ENCODE assay signal across 1 cellular context in genomic region chr4:77074961-77075855, GRCh38.
TF ChIP-seq lines count a peak whose summit lies in the region.

No MANE protein-coding gene starts in this region.

TF ChIP-seq in GM12878, 131 proteins besides CTCF, POLR2A, EP300 and RAD21 (continued from another document):
- TF ChIP-seq NKRF (conservative IDR thresholded peaks at IDR 0.05) (0 out of 2 replicates have a peak, but pooled peaks have one; percentile 20), EGR1 (IDR thresholded peaks at IDR 0.05; ENCODE audit: borderline replicate concordance in 1 of 2, low read depth in 2 of 2, low read length in 2 of 2) (peak in 1 of 2 experiments; percentile 76; a peak in 2 of 3 replicates), NR2C1 (IDR thresholded peaks at IDR 0.05) (peak; percentile 27; the same call in 1 of the 2 replicates), KLF5 (IDR thresholded peaks at IDR 0.05; ENCODE audit: partially characterized antibody) (no peak), GATAD2B (conservative IDR thresholded peaks at IDR 0.05; ENCODE audit: low read depth) (0 out of 2 replicates have a peak, but pooled peaks have one; percentile 14), CREM (IDR thresholded peaks at IDR 0.05; ENCODE audit: low read depth) (peak; percentile 78), BHLHE40 (IDR thresholded peaks at IDR 0.05; ENCODE audit: borderline replicate concordance in 1 of 2, low read depth in 2 of 2, low read length in 1 of 2) (peak in 1 of 2 experiments; percentile 22; a peak in 1 of 4 replicates), BMI1 (IDR thresholded peaks at IDR 0.05; ENCODE audit: borderline replicate concordance) (no peak), SREBF2 (IDR thresholded peaks at IDR 0.05; ENCODE audit: low read length) (no peak), SPI1 (IDR thresholded peaks at IDR 0.05; ENCODE audit: borderline replicate concordance, insufficient read depth, low read depth, low read length) (peak; percentile 66; the same call in 1 of the 2 replicates), NR2F1 (conservative IDR thresholded peaks at IDR 0.05) (peak; percentile 62), ZNF687 (IDR thresholded peaks at IDR 0.05) (0 out of 2 replicates have a peak, but pooled peaks have one; percentile 8), MXI1 (IDR thresholded peaks at IDR 0.05; ENCODE audit: low read depth, low read length) (peak; percentile 62)
- TF ChIP-seq, protein P1, sequence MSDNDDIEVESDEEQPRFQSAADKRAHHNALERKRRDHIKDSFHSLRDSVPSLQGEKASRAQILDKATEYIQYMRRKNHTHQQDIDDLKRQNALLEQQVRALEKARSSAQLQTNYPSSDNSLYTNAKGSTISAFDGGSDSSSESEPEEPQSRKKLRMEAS (IDR thresholded peaks at IDR 0.05; ENCODE audit: low read depth, low read length): 0 out of 2 replicates have a peak, but pooled peaks have one; percentile 18
- TF ChIP-seq, protein P2, sequence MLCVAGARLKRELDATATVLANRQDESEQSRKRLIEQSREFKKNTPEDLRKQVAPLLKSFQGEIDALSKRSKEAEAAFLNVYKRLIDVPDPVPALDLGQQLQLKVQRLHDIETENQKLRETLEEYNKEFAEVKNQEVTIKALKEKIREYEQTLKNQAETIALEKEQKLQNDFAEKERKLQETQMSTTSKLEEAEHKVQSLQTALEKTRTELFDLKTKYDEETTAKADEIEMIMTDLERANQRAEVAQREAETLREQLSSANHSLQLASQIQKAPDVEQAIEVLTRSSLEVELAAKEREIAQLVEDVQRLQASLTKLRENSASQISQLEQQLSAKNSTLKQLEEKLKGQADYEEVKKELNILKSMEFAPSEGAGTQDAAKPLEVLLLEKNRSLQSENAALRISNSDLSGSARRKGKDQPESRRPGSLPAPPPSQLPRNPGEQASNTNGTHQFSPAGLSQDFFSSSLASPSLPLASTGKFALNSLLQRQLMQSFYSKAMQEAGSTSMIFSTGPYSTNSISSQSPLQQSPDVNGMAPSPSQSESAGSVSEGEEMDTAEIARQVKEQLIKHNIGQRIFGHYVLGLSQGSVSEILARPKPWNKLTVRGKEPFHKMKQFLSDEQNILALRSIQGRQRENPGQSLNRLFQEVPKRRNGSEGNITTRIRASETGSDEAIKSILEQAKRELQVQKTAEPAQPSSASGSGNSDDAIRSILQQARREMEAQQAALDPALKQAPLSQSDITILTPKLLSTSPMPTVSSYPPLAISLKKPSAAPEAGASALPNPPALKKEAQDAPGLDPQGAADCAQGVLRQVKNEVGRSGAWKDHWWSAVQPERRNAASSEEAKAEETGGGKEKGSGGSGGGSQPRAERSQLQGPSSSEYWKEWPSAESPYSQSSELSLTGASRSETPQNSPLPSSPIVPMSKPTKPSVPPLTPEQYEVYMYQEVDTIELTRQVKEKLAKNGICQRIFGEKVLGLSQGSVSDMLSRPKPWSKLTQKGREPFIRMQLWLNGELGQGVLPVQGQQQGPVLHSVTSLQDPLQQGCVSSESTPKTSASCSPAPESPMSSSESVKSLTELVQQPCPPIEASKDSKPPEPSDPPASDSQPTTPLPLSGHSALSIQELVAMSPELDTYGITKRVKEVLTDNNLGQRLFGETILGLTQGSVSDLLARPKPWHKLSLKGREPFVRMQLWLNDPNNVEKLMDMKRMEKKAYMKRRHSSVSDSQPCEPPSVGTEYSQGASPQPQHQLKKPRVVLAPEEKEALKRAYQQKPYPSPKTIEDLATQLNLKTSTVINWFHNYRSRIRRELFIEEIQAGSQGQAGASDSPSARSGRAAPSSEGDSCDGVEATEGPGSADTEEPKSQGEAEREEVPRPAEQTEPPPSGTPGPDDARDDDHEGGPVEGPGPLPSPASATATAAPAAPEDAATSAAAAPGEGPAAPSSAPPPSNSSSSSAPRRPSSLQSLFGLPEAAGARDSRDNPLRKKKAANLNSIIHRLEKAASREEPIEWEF (IDR thresholded peaks at IDR 0.05; ENCODE audit: insufficient replicate concordance, low read depth, low read length): no peak
